In genomic region chr7:52184006-52184703, GRCh38 we compare ENCODE assay signal across 22 cellular contexts.
DNase-seq lines count a peak whose midpoint lies in the region; ATAC-seq, FAIRE-seq and TF ChIP-seq lines count a peak whose summit lies in the region.
"Had no signal": no experiment of that assay in that cellular context is flagged by ENCODE, and none has a peak within 500 bp of the region (broad histone marks: within the 10 kb centered on the region; RNA-seq: fewer than 3 reads in every experiment).

No MANE protein-coding gene starts in this region.

- H3K4me3 Mint-ChIP-seq in MCF 10A (ENCODE audit: unreplicated experiment): no peak overlapping the region
- H3K4me3 Mint-ChIP-seq: CD4-positive, alpha-beta memory T cell had no signal

- POLR2A ChIA-PET in MCF 10A (lab: Yijun Ruan, JAX): no interaction called here

- H3K4me1 ChIP-seq in breast epithelium: no peaks in the 10 kb centered on the region
- H3K4me1 ChIP-seq: BLaER1, SJCRH30 had no signal

- H3K27me3 Mint-ChIP-seq in MCF 10A (ENCODE audit: insufficient read depth, unreplicated experiment): no peaks in the 10 kb centered on the region
- H3K27me3 Mint-ChIP-seq: CD4-positive, alpha-beta memory T cell had no signal

- H3K4me1 Mint-ChIP-seq in MCF 10A (ENCODE audit: insufficient read depth, unreplicated experiment): no peaks in the 10 kb centered on the region
- H3K4me1 Mint-ChIP-seq: CD4-positive, alpha-beta memory T cell had no signal

- intact Hi-C loops in MCF 10A (cut with micrococcal nuclease) (no loop called here), breast epithelium (cut with DNase I; ENCODE audit: low total_unique reads) (no loop called here)

- peaks cover 8% of the 10 kb centered on the region for H3K9me3 Mint-ChIP-seq in MCF 10A (ENCODE audit: unreplicated experiment)

- BruUV-seq in MCF 10A (replicated peaks; lab: Mats Ljungman, UMichigan): no TSS peak

- CTCF ChIA-PET in MCF 10A (lab: Yijun Ruan, JAX): interaction anchor here (0.5 to 0.7 kb wide), 2 partner anchors 27 to 69 kb away, joined by 3 to 4 read pairs; no protein-coding TSS in a partner anchor

- no peak for TF ChIP-seq CTCF in MCF 10A (IDR thresholded peaks at IDR 0.05; ENCODE audit: unreplicated experiment)
- TF ChIP-seq CTCF in breast epithelium (IDR thresholded peaks at IDR 0.05): no peak
- no peak for TF ChIP-seq CTCF in epithelial cell of esophagus (IDR thresholded peaks at IDR 0.05; ENCODE audit: insufficient read depth, low read depth, low read length, missing control alignments)
- no peak for TF ChIP-seq CTCF in D721Med (IDR thresholded peaks at IDR 0.05; ENCODE audit: insufficient read depth, missing control alignments)

- H3K9me3 ChIP-seq in breast epithelium: peaks cover 0 to 6% of the 10 kb centered on the region in 2 donors
- H3K9me3 ChIP-seq: SJCRH30 had no signal

- no peaks in the 10 kb centered on the region for H3K36me3 ChIP-seq in breast epithelium
- H3K36me3 ChIP-seq: BLaER1, SJCRH30 had no signal

- H3K36me3 Mint-ChIP-seq in MCF 10A (ENCODE audit: insufficient read depth, unreplicated experiment): no peaks in the 10 kb centered on the region
- H3K36me3 Mint-ChIP-seq: CD4-positive, alpha-beta memory T cell had no signal

- no peak overlapping the region for H3K4me3 ChIP-seq in breast epithelium
- no peak overlapping the region for H3K4me3 ChIP-seq in epithelial cell of esophagus (ENCODE audit: low read length)
- H3K4me3 ChIP-seq: BLaER1, SJCRH30 had no signal

- FAIRE-seq in D721Med (lab: Jason Lieb, UNC): no peak
- FAIRE-seq: HTR-8/SVneo had no signal

- ATAC-seq in activated CD4-positive, CD25-positive, alpha-beta regulatory T cell treated with anti-CD3 and anti-CD28 coated beads, Interleukin-2, amount 50 U/mL, for 24 hours: no peak
- no peak for ATAC-seq in GM19467 (IDR thresholded peaks at IDR 0.05; ENCODE audit: unreplicated experiment)
- ATAC-seq: PC-3 had no signal

- peak overlapping the region; percentile 75 for H3K27ac Mint-ChIP-seq in MCF 10A (ENCODE audit: low read depth, unreplicated experiment)
- H3K27ac Mint-ChIP-seq: CD4-positive, alpha-beta memory T cell had no signal

- DNase-seq in MCF 10A (ENCODE audit: unreplicated experiment) (peak; percentile 48), breast epithelium (ENCODE audit: low spot score in 2 of 2) (no peak), LoVo (ENCODE audit: low spot score) (peak; percentile 16), epithelial cell of esophagus (ENCODE audit: low read depth) (peak; percentile 16), D721Med (ENCODE audit: insufficient read length, low spot score) (no peak)
- DNase-seq: CD4-positive, alpha-beta memory T cell; COR-L47; KG1; NCI-H1048; NCI-H1417; NCI-H1694 treated with DMSO at 0.1 percent for 48 hours; NCI-H2081; NCI-H2171 treated with DMSO at 0.1 percent for 48 hours; NCI-H524; NCI-H748 treated with DMSO at 0.1 percent for 48 hours; NK-92 treated with Interleukin-12 subunit alpha and Interleukin-12 subunit beta, amount 100 ng/mL, for 24 hours; PC-3; SJCRH30 had no signal

- H3K27me3 ChIP-seq in breast epithelium: no peaks in the 10 kb centered on the region
- H3K27me3 ChIP-seq: BLaER1 had no signal

- no peak overlapping the region for H3K27ac ChIP-seq in breast epithelium
- H3K27ac ChIP-seq: BLaER1, SJCRH30 had no signal

- no peak for TF ChIP-seq POLR2A in breast epithelium (IDR thresholded peaks at IDR 0.05)

Comparison
In these comparisons a context has a peak if more than half of its experiments do, and no peak if none do; other contexts are left out.
1. DNase-seq: peak in MCF 10A (single experiment), LoVo (single experiment) and epithelial cell of esophagus (single experiment); none in breast epithelium (0 of 2) and D721Med (single experiment).